8 cellular contexts compared by ENCODE assay signal in the genomic region with DNA sequence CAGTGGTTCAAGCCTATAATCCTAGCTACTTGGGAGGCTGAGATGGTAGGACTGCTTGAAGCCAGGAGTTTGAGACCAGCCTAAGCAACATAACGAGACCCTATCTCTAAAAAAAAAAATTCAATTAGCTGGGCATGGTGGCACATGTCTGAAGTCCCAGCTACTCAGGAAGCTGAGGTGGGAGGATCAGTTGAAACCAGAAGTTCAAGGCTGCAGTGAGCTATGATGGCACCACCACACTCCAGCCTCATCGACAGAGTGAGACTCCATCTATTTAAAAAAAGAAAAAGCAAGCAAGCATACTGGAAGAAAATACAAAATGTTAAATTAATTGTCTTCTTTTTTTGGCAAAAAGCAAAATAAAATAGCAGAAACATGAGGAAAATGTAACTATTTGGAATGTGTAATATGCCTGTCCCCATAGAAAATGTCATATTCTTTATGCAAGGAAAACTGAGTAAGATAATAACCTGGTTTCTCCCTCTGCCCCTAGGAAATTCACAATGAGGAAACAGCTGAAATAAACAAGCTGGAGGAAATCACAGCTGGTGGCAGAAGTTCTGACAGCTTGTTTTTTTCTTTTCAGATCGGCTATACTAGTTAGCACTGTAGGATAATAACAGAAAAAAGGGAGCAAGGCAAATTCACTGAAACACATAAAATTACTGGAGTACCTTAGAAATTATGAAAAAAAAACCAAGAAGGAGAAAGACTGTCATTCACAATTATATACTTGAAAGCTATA. TPM values are rescaled to one million over a fixed set of nuclear protein-coding genes. Genes with fewer than 3 reads are reported as not detected.
DNase-seq lines count a peak whose midpoint lies in the region; ATAC-seq lines count a peak whose summit lies in the region.

No MANE protein-coding gene starts in this region.

- no peaks in the 10 kb centered on the region for H3K27me3 Mint-ChIP-seq in activated CD4-positive, alpha-beta T cell treated with anti-CD3 and anti-CD28 coated beads for 36 hours
- no peaks in the 10 kb centered on the region for H3K27me3 Mint-ChIP-seq in activated naive CD8-positive, alpha-beta T cell
- no peaks in the 10 kb centered on the region for H3K27me3 Mint-ChIP-seq in stimulated activated naive CD8-positive, alpha-beta T cell treated with anti-CD3 and anti-CD28 coated beads, Interleukin-15, amount 100 ng/mL, for 72 hours

- CTCF ChIA-PET in activated CD4-positive, alpha-beta T cell treated with anti-CD3 and anti-CD28 coated beads for 36 hours (lab: Charles Lee), result interaction anchor here (0.7 to 1.6 kb wide), 5 partner anchors 9 to 53 kb away, joined by 3 to 5 read pairs (median 4); no protein-coding TSS in a partner anchor

- ATAC-seq in activated CD4-positive, alpha-beta T cell treated with anti-CD3 and anti-CD28 coated beads for 36 hours, result no peak
- no peak for ATAC-seq in stimulated activated naive CD8-positive, alpha-beta T cell treated with anti-CD3 and anti-CD28 coated beads, Interleukin-15, amount 100 ng/mL, for 72 hours

- H3K36me3 Mint-ChIP-seq in activated CD4-positive, alpha-beta T cell treated with anti-CD3 and anti-CD28 coated beads for 36 hours (ENCODE audit: low read depth), result peaks cover 15% of the 10 kb centered on the region
- H3K36me3 Mint-ChIP-seq in activated naive CD8-positive, alpha-beta T cell, result peaks cover 10% of the 10 kb centered on the region

- peak overlapping the region; percentile 59 for H3K27ac Mint-ChIP-seq in activated CD4-positive, alpha-beta T cell treated with anti-CD3 and anti-CD28 coated beads for 36 hours
- peak overlapping the region; percentile 54 for H3K27ac Mint-ChIP-seq in activated naive CD8-positive, alpha-beta T cell
- H3K27ac Mint-ChIP-seq in stimulated activated naive CD8-positive, alpha-beta T cell treated with anti-CD3 and anti-CD28 coated beads, Interleukin-15, amount 100 ng/mL, for 72 hours, result peak overlapping the region in 1 of 2 donors; percentile 57

- no peak for DNase-seq in activated CD4-positive, alpha-beta T cell treated with anti-CD3 and anti-CD28 coated beads for 36 hours
- DNase-seq in activated CD4-positive, alpha-beta T cell treated with anti-CD3 and anti-CD28 coated beads for 1 hour, result no peak
- peak; percentile 43 for DNase-seq in left kidney (ENCODE audit: low read depth, low spot score)
- DNase-seq in stimulated activated naive CD8-positive, alpha-beta T cell treated with anti-CD3 and anti-CD28 coated beads, Interleukin-15, amount 100 ng/mL, for 72 hours, result no peak
- no peak for DNase-seq in H4 (ENCODE audit: low spot score)
- no peak for DNase-seq in NCI-H524 (lab: John Stamatoyannopoulos, UW)
- no peak for DNase-seq in islet precursor cell

- POLR2A ChIA-PET in activated CD4-positive, alpha-beta T cell treated with anti-CD3 and anti-CD28 coated beads for 36 hours (lab: Charles Lee), result interaction anchor here (0.7 kb wide), 1 partner anchor 152 kb away, joined by 3 read pairs; no protein-coding TSS in a partner anchor

- no peaks in the 10 kb centered on the region for H3K9me3 Mint-ChIP-seq in activated CD4-positive, alpha-beta T cell treated with anti-CD3 and anti-CD28 coated beads for 36 hours (ENCODE audit: low read depth)
- H3K9me3 Mint-ChIP-seq in activated naive CD8-positive, alpha-beta T cell (ENCODE audit: low read depth), result no peaks in the 10 kb centered on the region
- peaks cover 0 to 4% of the 10 kb centered on the region in 2 donors for H3K9me3 Mint-ChIP-seq in stimulated activated naive CD8-positive, alpha-beta T cell treated with anti-CD3 and anti-CD28 coated beads, Interleukin-15, amount 100 ng/mL, for 72 hours

- intact Hi-C loops in activated CD4-positive, alpha-beta T cell treated with anti-CD3 and anti-CD28 coated beads for 36 hours (cut with DNase I, micrococcal nuclease), result no loop called here

- no peak overlapping the region for H3K4me3 Mint-ChIP-seq in activated CD4-positive, alpha-beta T cell treated with anti-CD3 and anti-CD28 coated beads for 36 hours
- peak overlapping the region; percentile 66 for H3K4me3 Mint-ChIP-seq in activated naive CD8-positive, alpha-beta T cell
- peak overlapping the region; percentile 26 to 38 for H3K4me3 Mint-ChIP-seq in stimulated activated naive CD8-positive, alpha-beta T cell treated with anti-CD3 and anti-CD28 coated beads, Interleukin-15, amount 100 ng/mL, for 72 hours

- peaks cover 59% of the 10 kb centered on the region for H3K4me1 Mint-ChIP-seq in activated CD4-positive, alpha-beta T cell treated with anti-CD3 and anti-CD28 coated beads for 36 hours
- peaks cover 75% of the 10 kb centered on the region for H3K4me1 Mint-ChIP-seq in activated naive CD8-positive, alpha-beta T cell (ENCODE audit: low read depth)
- H3K4me1 Mint-ChIP-seq in stimulated activated naive CD8-positive, alpha-beta T cell treated with anti-CD3 and anti-CD28 coated beads, Interleukin-15, amount 100 ng/mL, for 72 hours, result peaks cover 57% of the 10 kb centered on the region

RNA-seq across cellular contexts. Expression of a gene that starts 48.5 kb away (rescaled TPM):
- total RNA-seq in activated CD4-positive, alpha-beta T cell treated with anti-CD3 and anti-CD28 coated beads for 36 hours, result 10 to 100 TPM; 22.1 to 26.7 TPM
- 19.2 and 39.3 TPM in 2 replicates for total RNA-seq in H4 (2014; rRNA removed; shearing (Covaris generic))
